In the genomic region with DNA sequence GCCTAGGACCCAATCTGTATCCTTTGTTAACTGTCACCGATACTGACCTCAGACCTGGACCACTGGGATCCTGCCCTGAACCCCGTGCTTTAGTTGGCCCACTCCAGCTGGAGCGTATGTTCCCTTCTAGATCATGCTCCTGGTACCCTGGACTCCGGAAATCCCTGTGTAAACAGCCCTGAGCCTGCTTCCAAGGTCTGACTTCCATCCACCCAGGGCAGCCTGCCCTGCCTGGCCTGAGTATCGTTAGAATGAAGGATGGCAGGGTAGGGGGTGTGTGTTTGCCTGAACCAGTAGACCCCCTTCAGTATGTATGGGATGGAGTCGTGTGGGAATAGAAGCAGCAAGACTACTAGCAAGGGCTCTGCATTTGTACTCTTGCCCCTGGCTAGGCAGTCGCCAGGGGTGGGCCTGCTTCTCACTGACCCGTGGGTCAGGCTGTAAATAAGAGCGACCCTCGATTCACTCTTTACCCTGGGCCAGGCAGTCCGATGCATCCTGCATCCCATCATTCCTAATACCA, we compare ENCODE assay signal across 8 cellular contexts. TPM values are rescaled to one million over a fixed set of nuclear protein-coding genes. Genes with fewer than 3 reads are reported as not detected.
DNase-seq lines count a peak whose midpoint lies in the region; ATAC-seq, FAIRE-seq and TF ChIP-seq lines count a peak whose summit lies in the region.

No MANE protein-coding gene starts in this region.

- H3K9ac ChIP-seq in KMS-11 (no peak overlapping the region), endothelial cell of umbilical vein (replicated peaks; ENCODE audit: extremely low read depth, insufficient read depth, low read length) (peak overlapping the region; percentile 12)

- H3K9me3 Mint-ChIP-seq in neural crest cell = no peaks in the 10 kb centered on the region

- peak overlapping the region; percentile 65 for H3K27ac Mint-ChIP-seq in neural crest cell (ENCODE audit: unreplicated experiment)

- H3K4me2 ChIP-seq in KMS-11 = no peak overlapping the region; the same call in 1 of the 2 replicates
- H3K4me2 ChIP-seq in endothelial cell of umbilical vein (ENCODE audit: insufficient read depth, low read length) = peak overlapping the region; percentile 26

- H3K79me2 ChIP-seq in KMS-11 (ENCODE audit: insufficient read depth, low read depth) (no peaks in the 10 kb centered on the region), endothelial cell of umbilical vein (ENCODE audit: control insufficient read depth, insufficient read depth, low read length) (no peaks in the 10 kb centered on the region)

- peak; percentile 69 for FAIRE-seq in endothelial cell of umbilical vein (lab: Jason Lieb, UNC)

- TF ChIP-seq CTCF in KMS-11 (conservative IDR thresholded peaks at IDR 0.05; ENCODE audit: low read depth, low read length) = no peak
- no peak for TF ChIP-seq CTCF in endothelial cell of umbilical vein (IDR thresholded peaks at IDR 0.05; ENCODE audit: extremely low read depth in 1 of 2, insufficient read depth in 1 of 2, low read depth in 1 of 2, low read length in 2 of 2)
- no peak for TF ChIP-seq CTCF in neural crest cell (conservative IDR thresholded peaks at IDR 0.05)

- H3K36me3 Mint-ChIP-seq in neural crest cell (ENCODE audit: low read depth) = peaks cover 6% of the 10 kb centered on the region

- peak; percentile 33 for DNase-seq in Ammon's horn (ENCODE audit: low spot score)
- DNase-seq in endothelial cell of umbilical vein (ENCODE audit: low read depth, low spot score) = peak; percentile 75
- DNase-seq in neural crest cell (ENCODE audit: low read depth, low spot score) = no peak
- no peak for DNase-seq in NCI-H2029 treated with DMSO at 0.1 percent for 48 hours (lab: John Stamatoyannopoulos, UW)
- DNase-seq in NCI-H82 (lab: John Stamatoyannopoulos, UW) = no peak
- no peak for DNase-seq in inferior parietal cortex (ENCODE audit: extremely low spot score)

- H3K27me3 ChIP-seq in KMS-11 (ENCODE audit: insufficient read depth, low read depth) (peaks cover 6% of the 10 kb centered on the region; the same call in 1 of the 2 replicates), endothelial cell of umbilical vein (ENCODE audit: control insufficient read depth in 2 of 2, insufficient read depth in 2 of 2, low read length in 2 of 2) (no peaks in the 10 kb centered on the region)

- POLR2A ChIA-PET in endothelial cell of umbilical vein (lab: Charles Lee) = no interaction called here

- CTCF ChIA-PET in endothelial cell of umbilical vein (lab: Charles Lee) = interaction anchor here (1.1 to 2.9 kb wide), 2 partner anchors 10 to 71 kb away, joined by 3 to 13 read pairs; no protein-coding TSS in a partner anchor

- no peaks in the 10 kb centered on the region for H3K9me3 ChIP-seq in endothelial cell of umbilical vein (replicated peaks; ENCODE audit: control insufficient read depth, insufficient read depth, low read length)

- H3K4me3 Mint-ChIP-seq in neural crest cell = peak overlapping the region; percentile 93

- H3K4me1 Mint-ChIP-seq in neural crest cell = peaks cover 13% of the 10 kb centered on the region

- no peak for ATAC-seq in HG03432 (IDR thresholded peaks at IDR 0.05; ENCODE audit: unreplicated experiment)

- TF ChIP-seq POLR2A in endothelial cell of umbilical vein (IDR thresholded peaks at IDR 0.05; ENCODE audit: low read depth, low read length) = no peak

- BruUV-seq in endothelial cell of umbilical vein (replicated peaks; lab: Mats Ljungman, UMichigan) = no TSS peak

- H3K4me1 ChIP-seq in KMS-11 (ENCODE audit: low read depth, poor library complexity, severe bottlenecking) (no peaks in the 10 kb centered on the region), endothelial cell of umbilical vein (ENCODE audit: control insufficient read depth, extremely low read depth, insufficient read depth, low read length) (peaks cover 31% of the 10 kb centered on the region)

- intact Hi-C loops in endothelial cell of umbilical vein (cut with micrococcal nuclease) = loop anchor here (1.0 to 5.0 kb wide), 2 partner anchors 15 to 50 kb away; a partner anchor contains a TSS

- H3K9me1 ChIP-seq in endothelial cell of umbilical vein (replicated peaks; ENCODE audit: control insufficient read depth, extremely low read depth, insufficient read depth, low read length) = no peaks in the 10 kb centered on the region

- H3K36me3 ChIP-seq in KMS-11 (ENCODE audit: insufficient read depth) (no peaks in the 10 kb centered on the region), endothelial cell of umbilical vein (ENCODE audit: control insufficient read depth in 2 of 2, extremely low read depth in 1 of 2, insufficient read depth in 2 of 2, low read length in 2 of 2) (peaks cover 0 to 3% of the 10 kb centered on the region in 2 experiments)

- H2AFZ ChIP-seq in KMS-11 (ENCODE audit: low read depth) = peak overlapping the region; percentile 17; the same call in 1 of the 2 replicates
- H2AFZ ChIP-seq in endothelial cell of umbilical vein (ENCODE audit: low read depth, low read length) = peak overlapping the region; percentile 72

- no peak overlapping the region for H3K27ac ChIP-seq in KMS-11
- peak overlapping the region; percentile 36 for H3K27ac ChIP-seq in endothelial cell of umbilical vein (ENCODE audit: insufficient read depth, low read depth, low read length)

- dilution Hi-C loops in endothelial cell of umbilical vein (cut with MboI; ENCODE audit: extremely low pct_ligation_motif_present, low sequenced_read_pairs) = no loop called here

- no peaks in the 10 kb centered on the region for H3K27me3 Mint-ChIP-seq in neural crest cell (ENCODE audit: low read depth)

- H3K4me3 ChIP-seq in KMS-11 (IDR thresholded peaks at IDR 0.05; ENCODE audit: insufficient read depth, low read depth, low read length) = no peak overlapping the region
- peak overlapping the region in 2 of 3 experiments; percentile 6 to 78 for H3K4me3 ChIP-seq in endothelial cell of umbilical vein (replicated peaks in 1 of 3; ENCODE audit: insufficient read depth in 1 of 3, low read depth in 1 of 3, low read length in 3 of 3)

- H4K20me1 ChIP-seq in KMS-11 (ENCODE audit: insufficient read depth) (no peaks in the 10 kb centered on the region), endothelial cell of umbilical vein (replicated peaks; ENCODE audit: control insufficient read depth, extremely low read depth, insufficient read depth, low read length) (no peaks in the 10 kb centered on the region)

TF ChIP-seq in endothelial cell of umbilical vein, 7 proteins besides CTCF, POLR2A, EP300 and RAD21:
- TF ChIP-seq POLR2AphosphoS5 (IDR thresholded peaks at IDR 0.05; ENCODE audit: insufficient read depth, low read depth, low read length) (peak; percentile 56), MYC (IDR thresholded peaks at IDR 0.05; ENCODE audit: low read depth, low read length) (no peak)

RNA-seq across cellular contexts. Expression of a gene that starts 0.7 kb away (rescaled TPM):
- 83.6 and 101 TPM in 2 replicates for total RNA-seq in endothelial cell of umbilical vein
- polyA plus RNA-seq in endothelial cell of umbilical vein = 427 and 456 TPM in 2 replicates
- 332 and 366 TPM in 2 replicates for polyA plus RNA-seq in endothelial cell of umbilical vein (2011; cell fraction: cytosol; rRNA removed)
- 220 and 248 TPM in 2 replicates for polyA plus RNA-seq in endothelial cell of umbilical vein (2011; cell fraction: nucleus; rRNA removed)
- 143 and 151 TPM in 2 replicates for polyA plus RNA-seq in endothelial cell of umbilical vein (2012)
- 441 and 489 TPM in 2 replicates for polyA minus RNA-seq in endothelial cell of umbilical vein
- not detected for polyA minus RNA-seq in endothelial cell of umbilical vein (2011; cell fraction: cytosol; rRNA and poly(A)+ RNA removed)
- 52.7 and 71.3 TPM in 2 replicates for polyA minus RNA-seq in endothelial cell of umbilical vein (2011; cell fraction: nucleus; rRNA and poly(A)+ RNA removed)
- total RNA-seq in neural crest cell = 124 and 133 TPM in 2 replicates

RNA-seq across cellular contexts. Expression of a gene that starts 50.3 kb away (rescaled TPM):
- total RNA-seq in endothelial cell of umbilical vein = 85.5 and 101 TPM in 2 replicates
- 34.8 and 37.8 TPM in 2 replicates for polyA plus RNA-seq in endothelial cell of umbilical vein
- 56.3 and 56.6 TPM in 2 replicates for polyA plus RNA-seq in endothelial cell of umbilical vein (2011; cell fraction: cytosol; rRNA removed)
- polyA plus RNA-seq in endothelial cell of umbilical vein (2011; cell fraction: nucleus; rRNA removed) = 44.8 and 49.7 TPM in 2 replicates
- 69.7 and 82.3 TPM in 2 replicates for polyA plus RNA-seq in endothelial cell of umbilical vein (2012)
- 111 and 138 TPM in 2 replicates for polyA minus RNA-seq in endothelial cell of umbilical vein
- not detected for polyA minus RNA-seq in endothelial cell of umbilical vein (2011; cell fraction: cytosol; rRNA and poly(A)+ RNA removed)
- 149 and 254 TPM in 2 replicates for polyA minus RNA-seq in endothelial cell of umbilical vein (2011; cell fraction: nucleus; rRNA and poly(A)+ RNA removed)
- total RNA-seq in neural crest cell = 9.1 and 11.9 TPM in 2 replicates

Comparison
In these comparisons a context has a peak if more than half of its experiments do, and no peak if none do; other contexts are left out.
1. DNase-seq: peak in Ammon's horn (single experiment) and endothelial cell of umbilical vein (single experiment); none in neural crest cell (single experiment), NCI-H2029 treated with DMSO at 0.1 percent for 48 hours (single experiment), NCI-H82 (single experiment) and inferior parietal cortex (single experiment).